In the genomic region with DNA sequence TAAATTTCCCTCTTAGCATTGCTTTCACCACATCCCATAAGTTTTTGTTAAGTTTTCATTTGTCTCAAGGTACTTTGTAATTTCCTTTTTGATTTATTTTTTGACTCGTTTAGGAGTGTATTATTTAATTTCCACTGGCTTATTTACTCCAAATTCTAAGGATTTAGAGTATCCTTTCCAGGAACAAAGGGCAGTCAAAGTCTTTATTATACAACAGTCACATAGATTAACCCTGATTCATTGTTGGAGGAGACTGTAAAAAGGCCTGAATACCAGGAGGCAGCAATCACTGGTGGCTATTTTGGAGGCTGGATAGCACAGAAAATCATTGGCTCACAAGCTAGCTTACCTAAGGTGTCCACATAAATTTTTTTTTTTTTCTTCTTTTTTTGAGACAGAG, we compare ENCODE assay signal across 24 cellular contexts. TPM values are rescaled to one million over a fixed set of nuclear protein-coding genes. Genes with fewer than 3 reads are reported as not detected.
DNase-seq lines count a peak whose midpoint lies in the region; ATAC-seq and TF ChIP-seq lines count a peak whose summit lies in the region.
"Had no signal": no experiment of that assay in that cellular context is flagged by ENCODE, and none has a peak within 500 bp of the region (broad histone marks: within the 10 kb centered on the region; RNA-seq: fewer than 3 reads in every experiment).

No MANE protein-coding gene starts in this region.

- ATAC-seq in activated naive CD4-positive, alpha-beta T cell treated with anti-CD3 and anti-CD28 coated beads, Interleukin-2, amount 50 U/mL, for 72 hours = no peak
- no peak for ATAC-seq in stimulated activated naive B cell treated with anti-CD40 and anti-IgM and Interleukin-4, amounts not matched to agents 10 μg/mL and 1 μg/mL and 100 μg/mL, for 72 hours (replicated peaks)
- no peak for ATAC-seq in HG03354 (IDR thresholded peaks at IDR 0.05; ENCODE audit: poor library complexity, severe bottlenecking, unreplicated experiment)
- ATAC-seq: HCT116, heart left ventricle had no signal

- no peaks in the 10 kb centered on the region for H3K27me3 Mint-ChIP-seq in activated naive CD4-positive, alpha-beta T cell treated with anti-CD3 and anti-CD28 coated beads, Interleukin-2, amount 10 ng/mL, durations not matched to agents 7 days and 5 days
- no peaks in the 10 kb centered on the region for H3K27me3 Mint-ChIP-seq in endodermal cell (ENCODE audit: insufficient read depth)
- no peaks in the 10 kb centered on the region for H3K27me3 Mint-ChIP-seq in stimulated activated naive B cell treated with anti-CD40 and anti-IgM and Interleukin-4, amounts not matched to agents 10 μg/mL and 1 μg/mL and 100 μg/mL, for 72 hours
- H3K27me3 Mint-ChIP-seq: activated naive CD8-positive, alpha-beta T cell treated with anti-CD3 and anti-CD28 coated beads, Interleukin-2, amount 10 ng/mL, durations not matched to agents 7 days and 5 days had no signal

- CTCF ChIA-PET in activated naive CD4-positive, alpha-beta T cell treated with anti-CD3 and anti-CD28 coated beads, Interleukin-2, amount 10 ng/mL, durations not matched to agents 7 days and 5 days (lab: Charles Lee) = no interaction called here
- CTCF ChIA-PET in RWPE1 (lab: Yijun Ruan, JAX) = interaction anchor here (0.6 kb wide), 1 partner anchor 32 kb away, joined by 10 read pairs; no protein-coding TSS in a partner anchor

- peaks cover 62% of the 10 kb centered on the region for H3K36me3 ChIP-seq in endodermal cell (ENCODE audit: control insufficient read depth, insufficient read depth, low read length)

- no CpG with 5 or more reads among the region's 1 CpG for WGBS in endodermal cell (ENCODE audit: insufficient coverage in 1 of 2, insufficient read length in 1 of 2), 2 experiments

- H3K9ac ChIP-seq in endodermal cell (ENCODE audit: extremely low read depth, low read length, poor library complexity, severe bottlenecking) = no peak overlapping the region

- no peak overlapping the region for H3K4me3 Mint-ChIP-seq in activated naive CD4-positive, alpha-beta T cell treated with anti-CD3 and anti-CD28 coated beads, Interleukin-2, amount 10 ng/mL, durations not matched to agents 7 days and 5 days
- no peak overlapping the region for H3K4me3 Mint-ChIP-seq in endodermal cell
- H3K4me3 Mint-ChIP-seq in stimulated activated naive B cell treated with anti-CD40 and anti-IgM and Interleukin-4, amounts not matched to agents 10 μg/mL and 1 μg/mL and 100 μg/mL, for 72 hours = no peak overlapping the region
- H3K4me3 Mint-ChIP-seq: activated naive CD8-positive, alpha-beta T cell treated with anti-CD3 and anti-CD28 coated beads, Interleukin-2, amount 10 ng/mL, durations not matched to agents 7 days and 5 days had no signal

- peak overlapping the region; percentile 40; the same call in 1 of the 2 replicates for H3K27ac ChIP-seq in RWPE1
- H3K27ac ChIP-seq in endodermal cell (ENCODE audit: low read depth, low read length) = no peak overlapping the region
- H3K27ac ChIP-seq: HL-60, skin epidermis, suprapubic skin had no signal

- H3K9me3 Mint-ChIP-seq in activated naive CD4-positive, alpha-beta T cell treated with anti-CD3 and anti-CD28 coated beads, Interleukin-2, amount 10 ng/mL, durations not matched to agents 7 days and 5 days = no peaks in the 10 kb centered on the region
- H3K9me3 Mint-ChIP-seq in activated naive CD4-positive, alpha-beta T cell treated with anti-CD3 and anti-CD28 coated beads, Interleukin-2, amount 50 U/mL, for 72 hours = no peaks in the 10 kb centered on the region
- H3K9me3 Mint-ChIP-seq in endodermal cell = no peaks in the 10 kb centered on the region
- H3K9me3 Mint-ChIP-seq in stimulated activated naive B cell treated with anti-CD40 and anti-IgM and Interleukin-4, amounts not matched to agents 10 μg/mL and 1 μg/mL and 100 μg/mL, for 72 hours = no peaks in the 10 kb centered on the region
- H3K9me3 Mint-ChIP-seq: activated naive CD8-positive, alpha-beta T cell treated with anti-CD3 and anti-CD28 coated beads, Interleukin-2, amount 10 ng/mL, durations not matched to agents 7 days and 5 days had no signal

- H3K9me3 ChIP-seq in endodermal cell (ENCODE audit: control insufficient read depth, low read length) = no peaks in the 10 kb centered on the region
- H3K9me3 ChIP-seq: heart left ventricle, suprapubic skin had no signal

- no peaks in the 10 kb centered on the region for H3K27me3 ChIP-seq in endodermal cell (ENCODE audit: control insufficient read depth, insufficient read depth, low read length, poor library complexity, severe bottlenecking)
- H3K27me3 ChIP-seq: heart left ventricle, suprapubic skin had no signal

- TF ChIP-seq CTCF in RWPE1 (conservative IDR thresholded peaks at IDR 0.05; ENCODE audit: low read depth) (no peak), endodermal cell (conservative IDR thresholded peaks at IDR 0.05) (no peak)

- peaks cover 31% of the 10 kb centered on the region for H3K4me1 Mint-ChIP-seq in activated naive CD4-positive, alpha-beta T cell treated with anti-CD3 and anti-CD28 coated beads, Interleukin-2, amount 10 ng/mL, durations not matched to agents 7 days and 5 days
- H3K4me1 Mint-ChIP-seq in endodermal cell = peaks cover 5% of the 10 kb centered on the region
- H3K4me1 Mint-ChIP-seq in stimulated activated naive B cell treated with anti-CD40 and anti-IgM and Interleukin-4, amounts not matched to agents 10 μg/mL and 1 μg/mL and 100 μg/mL, for 72 hours = peaks cover 24 to 37% of the 10 kb centered on the region in 2 donors

- DNase-seq in activated naive CD4-positive, alpha-beta T cell treated with anti-CD3 and anti-CD28 coated beads, Interleukin-2, amount 10 ng/mL, durations not matched to agents 7 days and 5 days = no peak
- no peak for DNase-seq in activated naive CD4-positive, alpha-beta T cell treated with anti-CD3 and anti-CD28 coated beads, Interleukin-2, amount 50 U/mL, for 72 hours (ENCODE audit: low spot score in 2 of 2)
- DNase-seq in RWPE1 (ENCODE audit: low spot score) = no peak
- no peak for DNase-seq in endodermal cell
- DNase-seq in stimulated activated naive B cell treated with anti-CD40 and anti-IgM and Interleukin-4, amounts not matched to agents 10 μg/mL and 1 μg/mL and 100 μg/mL, for 72 hours = no peak
- no peak for DNase-seq in HUDEP-2 (lab: John Stamatoyannopoulos, UW; ENCODE audit: unreplicated experiment in 76 of 76)
- DNase-seq in Kasumi-1 (lab: John Stamatoyannopoulos, UW) = no peak
- DNase-seq: ACHN; activated naive CD8-positive, alpha-beta T cell treated with anti-CD3 and anti-CD28 coated beads, Interleukin-2, amount 10 ng/mL, durations not matched to agents 7 days and 5 days; C1 segment of cervical spinal cord; cerebellar nuclear complex; DMS79 treated with DMSO at 0.1 percent for 48 hours; heart left ventricle; NCI-H1417; NCI-H2081; NCI-H345; NCI-H774; occipital lobe; T1000 had no signal

- peak overlapping the region; percentile 33 for H3K27ac Mint-ChIP-seq in activated naive CD4-positive, alpha-beta T cell treated with anti-CD3 and anti-CD28 coated beads, Interleukin-2, amount 10 ng/mL, durations not matched to agents 7 days and 5 days
- H3K27ac Mint-ChIP-seq in activated naive CD4-positive, alpha-beta T cell treated with anti-CD3 and anti-CD28 coated beads, Interleukin-2, amount 50 U/mL, for 72 hours = no peak overlapping the region
- peak overlapping the region; percentile 58 for H3K27ac Mint-ChIP-seq in endodermal cell
- peak overlapping the region; percentile 93 for H3K27ac Mint-ChIP-seq in stimulated activated naive B cell treated with anti-CD40 and anti-IgM and Interleukin-4, amounts not matched to agents 10 μg/mL and 1 μg/mL and 100 μg/mL, for 72 hours
- H3K27ac Mint-ChIP-seq: activated naive CD8-positive, alpha-beta T cell treated with anti-CD3 and anti-CD28 coated beads, Interleukin-2, amount 10 ng/mL, durations not matched to agents 7 days and 5 days had no signal

- H3K4me1 ChIP-seq in endodermal cell (ENCODE audit: control insufficient read depth, insufficient read depth, low read length) = no peaks in the 10 kb centered on the region

- H3K4me3 ChIP-seq in endodermal cell (ENCODE audit: low read length) = no peak overlapping the region
- H3K4me3 ChIP-seq: heart left ventricle, skin epidermis, suprapubic skin had no signal

- POLR2A ChIA-PET in RWPE1 (lab: Yijun Ruan, JAX; ENCODE audit: low non-redundant PET) = no interaction called here

- peaks cover 40% of the 10 kb centered on the region for H3K36me3 Mint-ChIP-seq in activated naive CD4-positive, alpha-beta T cell treated with anti-CD3 and anti-CD28 coated beads, Interleukin-2, amount 10 ng/mL, durations not matched to agents 7 days and 5 days
- H3K36me3 Mint-ChIP-seq in activated naive CD4-positive, alpha-beta T cell treated with anti-CD3 and anti-CD28 coated beads, Interleukin-2, amount 50 U/mL, for 72 hours = peaks cover 6 to 9% of the 10 kb centered on the region in 2 donors
- peaks cover 59% of the 10 kb centered on the region for H3K36me3 Mint-ChIP-seq in endodermal cell (ENCODE audit: low read depth)
- peaks cover 29 to 45% of the 10 kb centered on the region in 2 donors for H3K36me3 Mint-ChIP-seq in stimulated activated naive B cell treated with anti-CD40 and anti-IgM and Interleukin-4, amounts not matched to agents 10 μg/mL and 1 μg/mL and 100 μg/mL, for 72 hours

RNA-seq across cellular contexts. Expression of gene OIP5, which starts 39.9 kb away (rescaled TPM):
- 10 to 100 TPM; 10.5 to 13.1 TPM for total RNA-seq in activated naive CD4-positive, alpha-beta T cell treated with anti-CD3 and anti-CD28 coated beads, Interleukin-2, amount 50 U/mL, for 72 hours
- total RNA-seq in endodermal cell = 10 to 100 TPM; 18.9 to 22.9 TPM
- 36.1 TPM for polyA plus RNA-seq in endodermal cell (2013, experiment 1 of 2)
- 38.6 TPM for polyA plus RNA-seq in endodermal cell (2013, experiment 2 of 2)

RNA-seq across cellular contexts. Expression of gene NUSAP1, which starts 40.2 kb away (rescaled TPM):
- 100 to 1,000 TPM; 181 to 391 TPM for total RNA-seq in activated naive CD4-positive, alpha-beta T cell treated with anti-CD3 and anti-CD28 coated beads, Interleukin-2, amount 50 U/mL, for 72 hours
- 100 to 1,000 TPM; 118 to 185 TPM for total RNA-seq in endodermal cell
- polyA plus RNA-seq in endodermal cell (2013, experiment 1 of 2) = 161 TPM
- polyA plus RNA-seq in endodermal cell (2013, experiment 2 of 2) = 159 TPM

Comparison
In these comparisons a context has a peak if more than half of its experiments do, and no peak if none do; other contexts are left out.
1. H3K27ac Mint-ChIP-seq: peak in activated naive CD4-positive, alpha-beta T cell treated with anti-CD3 and anti-CD28 coated beads, Interleukin-2, amount 10 ng/mL, durations not matched to agents 7 days and 5 days (single experiment), endodermal cell (single experiment) and stimulated activated naive B cell treated with anti-CD40 and anti-IgM and Interleukin-4, amounts not matched to agents 10 μg/mL and 1 μg/mL and 100 μg/mL, for 72 hours (single experiment); none in activated naive CD4-positive, alpha-beta T cell treated with anti-CD3 and anti-CD28 coated beads, Interleukin-2, amount 50 U/mL, for 72 hours (0 of 2).